ENCODE assay signal across 8 cellular contexts in genomic region chr1:61084560-61084991, GRCh38. TPM values are rescaled to one million over a fixed set of nuclear protein-coding genes. Genes with fewer than 3 reads are reported as not detected.
DNase-seq lines count a peak whose midpoint lies in the region; ATAC-seq and TF ChIP-seq lines count a peak whose summit lies in the region.

No MANE protein-coding gene starts in this region.

- POLR2A ChIA-PET in A673 (lab: Charles Lee; ENCODE audit: low non-redundant PET), result no interaction called here
- POLR2A ChIA-PET in naive thymus-derived CD4-positive, alpha-beta T cell (lab: Charles Lee), result no interaction called here

- DNase-seq in A673 (ENCODE audit: low spot score) (peak; percentile 49), NCI-H2029 treated with DMSO at 0.1 percent for 48 hours (lab: John Stamatoyannopoulos, UW) (peak; percentile 80), choroid plexus epithelial cell (ENCODE audit: low read depth) (no peak), GM19240 (ENCODE audit: insufficient read length, low spot score) (no peak), NCI-H1436 treated with DMSO at 0.1 percent for 48 hours (lab: John Stamatoyannopoulos, UW) (no peak)
- DNase-seq in naive thymus-derived CD4-positive, alpha-beta T cell, result no peak
- DNase-seq in activated CD4-positive, alpha-beta T cell treated with anti-CD3 and anti-CD28 coated beads for 1 hour, result no peak
- no peak for DNase-seq in activated CD4-positive, alpha-beta T cell treated with anti-CD3 and anti-CD28 coated beads, Interleukin-2, amount 50 U/mL, for 1 hour

- no peaks in the 10 kb centered on the region for H3K27me3 ChIP-seq in A673 (replicated peaks; ENCODE audit: insufficient read depth, low read depth, low read length, poor library complexity)
- no peaks in the 10 kb centered on the region for H3K27me3 ChIP-seq in naive thymus-derived CD4-positive, alpha-beta T cell (ENCODE audit: control insufficient read depth in 2 of 2, insufficient read depth in 2 of 2, low read length in 2 of 2)

- CTCF ChIA-PET in A673 (lab: Charles Lee), result interaction anchor here (1.0 kb wide), 1 partner anchor 35 kb away, joined by 6 read pairs; no protein-coding TSS in a partner anchor
- CTCF ChIA-PET in naive thymus-derived CD4-positive, alpha-beta T cell (lab: Charles Lee), result interaction anchor here (0.7 kb wide), 1 partner anchor 23 kb away, joined by 4 read pairs; no protein-coding TSS in a partner anchor

- TF ChIP-seq CTCF in A673 (conservative IDR thresholded peaks at IDR 0.05; ENCODE audit: low read depth, low read length) (no peak), choroid plexus epithelial cell (conservative IDR thresholded peaks at IDR 0.05; ENCODE audit: low read depth, low read length) (no peak)

- H3K27ac Mint-ChIP-seq in naive thymus-derived CD4-positive, alpha-beta T cell, result peak overlapping the region in 2 of 9 donors; percentile 48 to 79

- H3K27ac ChIP-seq in A673 (ENCODE audit: low read depth, low read length, poor library complexity, severe bottlenecking), result peak overlapping the region; percentile 90
- no peak overlapping the region for H3K27ac ChIP-seq in naive thymus-derived CD4-positive, alpha-beta T cell (ENCODE audit: low read depth, low read length)

- no peaks in the 10 kb centered on the region for H3K9me3 ChIP-seq in A673 (ENCODE audit: low read depth, low read length, poor library complexity, severe bottlenecking)
- no peaks in the 10 kb centered on the region for H3K9me3 ChIP-seq in naive thymus-derived CD4-positive, alpha-beta T cell (ENCODE audit: control insufficient read depth in 2 of 3, low read length in 3 of 3)

- no TSS peak for BruUV-seq in A673 (replicated peaks; lab: Mats Ljungman, UMichigan)

- peak overlapping the region in 9 of 10 donors; percentile 83 to 97 (median 89) for H3K4me3 Mint-ChIP-seq in naive thymus-derived CD4-positive, alpha-beta T cell

- H3K4me1 Mint-ChIP-seq in naive thymus-derived CD4-positive, alpha-beta T cell, result peaks cover 22 to 31% (median 28%) of the 10 kb centered on the region in 7 donors

- H3K4me3 ChIP-seq in A673 (ENCODE audit: low read depth, low read length, poor library complexity, severe bottlenecking) (peak overlapping the region; percentile 78), choroid plexus epithelial cell (ENCODE audit: low read depth, low read length) (peak overlapping the region; percentile 77)
- no peak overlapping the region for H3K4me3 ChIP-seq in naive thymus-derived CD4-positive, alpha-beta T cell (ENCODE audit: low read length)

- peaks cover 0 to 4% (median 0%) of the 10 kb centered on the region in 5 donors for H3K36me3 Mint-ChIP-seq in naive thymus-derived CD4-positive, alpha-beta T cell

- H3K27me3 Mint-ChIP-seq in naive thymus-derived CD4-positive, alpha-beta T cell, result peaks cover 0 to 75% (median 0%) of the 10 kb centered on the region in 5 donors

- H3K4me1 ChIP-seq in A673 (ENCODE audit: insufficient read depth, low read length, poor library complexity, severe bottlenecking), result peaks cover 43% of the 10 kb centered on the region
- H3K4me1 ChIP-seq in naive thymus-derived CD4-positive, alpha-beta T cell (ENCODE audit: control insufficient read depth in 2 of 2, insufficient read depth in 2 of 2, low read length in 2 of 2), result peaks cover 8 to 21% of the 10 kb centered on the region in 2 donors

- intact Hi-C loops in A673 (cut with micrococcal nuclease; ENCODE audit: unreplicated experiment), result loop anchor here (5.0 kb wide), 1 partner anchor 48 kb away; no protein-coding TSS in a partner anchor
- intact Hi-C loops in naive thymus-derived CD4-positive, alpha-beta T cell (cut with micrococcal nuclease), result loop anchor here in 1 of 2 donors (5.0 kb wide), 1 partner anchor 1787 kb away; the partner anchor contains the start of gene FGGY

- peaks cover 0 to 2% (median 0%) of the 10 kb centered on the region in 11 donors for H3K9me3 Mint-ChIP-seq in naive thymus-derived CD4-positive, alpha-beta T cell

- peaks cover 15% of the 10 kb centered on the region for H3K36me3 ChIP-seq in A673 (ENCODE audit: insufficient read depth, low read length, poor library complexity, severe bottlenecking)
- H3K36me3 ChIP-seq in naive thymus-derived CD4-positive, alpha-beta T cell (ENCODE audit: control insufficient read depth in 2 of 3, insufficient read depth in 3 of 3, low read length in 3 of 3), result no peaks in the 10 kb centered on the region

- ATAC-seq in naive thymus-derived CD4-positive, alpha-beta T cell, result no peak

RNA-seq across cellular contexts. Expression of gene NFIA, which starts 2.2 kb away (rescaled TPM):
- total RNA-seq in A673 (2021), result 65.4 and 67.1 TPM in 2 replicates
- total RNA-seq in naive thymus-derived CD4-positive, alpha-beta T cell, result 1 to 10 TPM; 1.0 to 8.6 (median 6.0) TPM
- polyA plus RNA-seq in naive thymus-derived CD4-positive, alpha-beta T cell, result 1 to 10 TPM; 5.3 to 5.9 TPM

Comparison
In these comparisons a context has a peak if more than half of its experiments do, and no peak if none do; other contexts are left out.
1. DNase-seq: peak in A673 (single experiment) and NCI-H2029 treated with DMSO at 0.1 percent for 48 hours (single experiment); none in choroid plexus epithelial cell (single experiment), naive thymus-derived CD4-positive, alpha-beta T cell (0 of 9), GM19240 (single experiment), NCI-H1436 treated with DMSO at 0.1 percent for 48 hours (single experiment), activated CD4-positive, alpha-beta T cell treated with anti-CD3 and anti-CD28 coated beads for 1 hour (single experiment) and activated CD4-positive, alpha-beta T cell treated with anti-CD3 and anti-CD28 coated beads, Interleukin-2, amount 50 U/mL, for 1 hour (single experiment).